8 cellular contexts compared by ENCODE assay signal in genomic region chr17:57622886-57623433, GRCh38.
DNase-seq lines count a peak whose midpoint lies in the region; ATAC-seq and TF ChIP-seq lines count a peak whose summit lies in the region.

No MANE protein-coding gene starts in this region.

- H3K4me1 Mint-ChIP-seq in stimulated activated naive CD8-positive, alpha-beta T cell treated with anti-CD3 and anti-CD28 coated beads, Interleukin-15, amount 100 ng/mL, for 72 hours = peaks cover 40% of the 10 kb centered on the region

- CTCF ChIA-PET in AG04449 (lab: Yijun Ruan, JAX) = interaction anchor here (1.6 to 6.9 kb wide), 3 partner anchors 23 to 380 kb away, joined by 4 to 54 read pairs (median 14); no protein-coding TSS in a partner anchor

- H3K27ac Mint-ChIP-seq in stimulated activated naive CD8-positive, alpha-beta T cell treated with anti-CD3 and anti-CD28 coated beads, Interleukin-15, amount 100 ng/mL, for 72 hours = peak overlapping the region; percentile 28 to 46

- TF ChIP-seq CTCF in AG04449 (IDR thresholded peaks at IDR 0.05; ENCODE audit: insufficient read depth, low read length, missing control alignments) (no peak), foreskin fibroblast (IDR thresholded peaks at IDR 0.05; ENCODE audit: low read depth, low read length) (no peak)

- peak; percentile 26 for DNase-seq in AG04449 (ENCODE audit: low read depth, low spot score)
- peak; percentile 93 for DNase-seq in RPMI7951 (ENCODE audit: low read depth)
- DNase-seq in foreskin fibroblast = peak; percentile 64 to 81
- DNase-seq in stimulated activated naive CD8-positive, alpha-beta T cell treated with anti-CD3 and anti-CD28 coated beads, Interleukin-15, amount 100 ng/mL, for 72 hours = no peak
- no peak for DNase-seq in NCI-H345 treated with DMSO at 0.1 percent for 48 hours (lab: John Stamatoyannopoulos, UW; ENCODE audit: unreplicated experiment)
- no peak for DNase-seq in SKM-1 treated with dmso at 0.1 percent for 144 hours (lab: John Stamatoyannopoulos, UW; ENCODE audit: unreplicated experiment)

- H3K4me3 ChIP-seq in AG04449 (ENCODE audit: low read depth, low read length) (no peak overlapping the region), foreskin fibroblast (ENCODE audit: low read depth in 1 of 2, low read length in 2 of 2) (no peak overlapping the region)

- ATAC-seq in GM18868 (IDR thresholded peaks at IDR 0.05; ENCODE audit: unreplicated experiment) = peak; percentile 83
- ATAC-seq in HG03060 (IDR thresholded peaks at IDR 0.05; ENCODE audit: low read depth, unreplicated experiment) = peak; percentile 58
- ATAC-seq in stimulated activated naive CD8-positive, alpha-beta T cell treated with anti-CD3 and anti-CD28 coated beads, Interleukin-15, amount 100 ng/mL, for 72 hours = peak; percentile 63

- H3K9me3 Mint-ChIP-seq in stimulated activated naive CD8-positive, alpha-beta T cell treated with anti-CD3 and anti-CD28 coated beads, Interleukin-15, amount 100 ng/mL, for 72 hours = no peaks in the 10 kb centered on the region

- POLR2A ChIA-PET in AG04449 (lab: Yijun Ruan, JAX) = no interaction called here

- peak overlapping the region in 1 of 2 donors; percentile 52 for H3K4me3 Mint-ChIP-seq in stimulated activated naive CD8-positive, alpha-beta T cell treated with anti-CD3 and anti-CD28 coated beads, Interleukin-15, amount 100 ng/mL, for 72 hours

- no peaks in the 10 kb centered on the region for H3K27me3 Mint-ChIP-seq in stimulated activated naive CD8-positive, alpha-beta T cell treated with anti-CD3 and anti-CD28 coated beads, Interleukin-15, amount 100 ng/mL, for 72 hours

Comparison
In these comparisons a context has a peak if more than half of its experiments do, and no peak if none do; other contexts are left out.
1. DNase-seq: peak in AG04449 (single experiment), RPMI7951 (single experiment) and foreskin fibroblast (2 of 2); none in stimulated activated naive CD8-positive, alpha-beta T cell treated with anti-CD3 and anti-CD28 coated beads, Interleukin-15, amount 100 ng/mL, for 72 hours (0 of 2), NCI-H345 treated with DMSO at 0.1 percent for 48 hours (single experiment) and SKM-1 treated with dmso at 0.1 percent for 144 hours (single experiment).
2. Peak in every context shown above with its lines, with median percentiles within 50 percentile points of each other: ATAC-seq.